2 cellular contexts compared by ENCODE assay signal in genomic region chr5:79456449-79456848, GRCh38.
TF ChIP-seq lines count a peak whose summit lies in the region.

No MANE protein-coding gene starts in this region.

TF ChIP-seq in SK-N-SH treated with all-trans-retinoic acid at 6 μM for 48 hours, 23 proteins besides CTCF, POLR2A, EP300 and RAD21 (continued from another document):
- no peak for TF ChIP-seq CSRNP3 (CRISPR knock-in tag; IDR thresholded peaks at IDR 0.05)
- TF ChIP-seq, protein P1, sequence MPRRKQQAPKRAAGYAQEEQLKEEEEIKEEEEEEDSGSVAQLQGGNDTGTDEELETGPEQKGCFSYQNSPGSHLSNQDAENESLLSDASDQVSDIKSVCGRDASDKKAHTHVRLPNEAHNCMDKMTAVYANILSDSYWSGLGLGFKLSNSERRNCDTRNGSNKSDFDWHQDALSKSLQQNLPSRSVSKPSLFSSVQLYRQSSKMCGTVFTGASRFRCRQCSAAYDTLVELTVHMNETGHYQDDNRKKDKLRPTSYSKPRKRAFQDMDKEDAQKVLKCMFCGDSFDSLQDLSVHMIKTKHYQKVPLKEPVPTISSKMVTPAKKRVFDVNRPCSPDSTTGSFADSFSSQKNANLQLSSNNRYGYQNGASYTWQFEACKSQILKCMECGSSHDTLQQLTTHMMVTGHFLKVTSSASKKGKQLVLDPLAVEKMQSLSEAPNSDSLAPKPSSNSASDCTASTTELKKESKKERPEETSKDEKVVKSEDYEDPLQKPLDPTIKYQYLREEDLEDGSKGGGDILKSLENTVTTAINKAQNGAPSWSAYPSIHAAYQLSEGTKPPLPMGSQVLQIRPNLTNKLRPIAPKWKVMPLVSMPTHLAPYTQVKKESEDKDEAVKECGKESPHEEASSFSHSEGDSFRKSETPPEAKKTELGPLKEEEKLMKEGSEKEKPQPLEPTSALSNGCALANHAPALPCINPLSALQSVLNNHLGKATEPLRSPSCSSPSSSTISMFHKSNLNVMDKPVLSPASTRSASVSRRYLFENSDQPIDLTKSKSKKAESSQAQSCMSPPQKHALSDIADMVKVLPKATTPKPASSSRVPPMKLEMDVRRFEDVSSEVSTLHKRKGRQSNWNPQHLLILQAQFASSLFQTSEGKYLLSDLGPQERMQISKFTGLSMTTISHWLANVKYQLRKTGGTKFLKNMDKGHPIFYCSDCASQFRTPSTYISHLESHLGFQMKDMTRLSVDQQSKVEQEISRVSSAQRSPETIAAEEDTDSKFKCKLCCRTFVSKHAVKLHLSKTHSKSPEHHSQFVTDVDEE (CRISPR knock-in tag; IDR thresholded peaks at IDR 0.05), result no peak
- TF ChIP-seq ESRRG (CRISPR knock-in tag; IDR thresholded peaks at IDR 0.05), result 0 out of 2 replicates have a peak, but pooled peaks have one; percentile 20
- TF ChIP-seq ISL1 (CRISPR knock-in tag; IDR thresholded peaks at IDR 0.05), result peak; percentile 94

TF ChIP-seq in SK-N-SH, 30 proteins besides CTCF, POLR2A, EP300 and RAD21 (continued from another document):
- TF ChIP-seq FOXM1 (IDR thresholded peaks at IDR 0.05; ENCODE audit: low read depth) (no peak), RCOR1 (IDR thresholded peaks at IDR 0.05; ENCODE audit: low read length) (no peak), TAF1 (IDR thresholded peaks at IDR 0.05; ENCODE audit: borderline replicate concordance, low read depth, low read length) (no peak), TCF12 (IDR thresholded peaks at IDR 0.05) (no peak; the same call in 1 of the 2 replicates), NRF1 (IDR thresholded peaks at IDR 0.05; ENCODE audit: low read depth, low read length) (no peak), RFX5 (IDR thresholded peaks at IDR 0.05; ENCODE audit: low read length) (no peak)
